8 cellular contexts compared by ENCODE assay signal in the genomic region with DNA sequence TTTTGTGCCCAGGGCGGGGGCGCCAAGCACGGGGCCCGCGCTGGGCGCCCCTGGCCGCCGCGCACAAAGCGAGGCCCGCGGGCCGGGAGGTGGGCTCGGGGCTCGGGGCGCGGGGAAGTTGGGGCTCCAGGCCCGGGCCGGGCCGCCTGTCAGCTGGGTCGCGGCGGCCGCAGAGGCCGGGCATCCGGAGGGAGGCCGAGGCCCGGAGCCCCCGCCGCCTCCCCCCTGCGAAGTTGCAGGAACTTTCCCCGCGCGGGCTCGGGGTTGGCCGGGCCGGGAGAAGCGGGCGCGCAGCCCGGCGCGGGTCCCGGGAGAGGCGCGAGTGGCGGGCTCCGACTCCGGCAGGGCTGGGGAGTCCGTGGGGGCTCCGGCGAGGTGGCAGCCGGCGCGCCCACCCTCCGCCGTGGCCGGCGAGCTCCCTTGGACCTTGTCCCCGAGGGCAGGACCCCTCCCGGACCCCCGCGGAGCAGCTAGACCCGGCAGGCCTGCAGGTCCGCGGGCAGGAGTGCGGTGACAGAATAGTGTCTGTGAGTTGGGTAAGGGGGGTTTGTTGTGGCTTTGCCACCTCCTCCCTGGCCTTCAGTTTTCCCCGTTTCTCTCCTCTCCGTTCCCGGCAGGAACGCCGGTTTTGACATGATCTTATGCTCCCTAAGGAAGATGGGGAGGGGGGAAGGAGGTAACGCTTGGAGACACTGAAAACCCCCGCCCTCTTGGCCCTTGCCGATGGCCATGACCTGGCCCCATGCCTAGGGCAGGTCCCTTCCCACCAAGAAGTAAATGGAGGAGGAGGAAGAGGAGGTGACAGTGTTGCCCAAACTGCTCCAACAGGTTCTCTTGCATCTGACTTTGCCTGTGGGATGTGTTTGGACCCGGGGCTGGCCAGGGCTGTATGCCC. TPM values are rescaled to one million over a fixed set of nuclear protein-coding genes. Genes with fewer than 3 reads are reported as not detected.
A peak's percentile ranks its signal among the peaks of the same experiment; 100 is the strongest.
DNase-seq lines count a peak whose midpoint lies in the region; ATAC-seq lines count a peak whose summit lies in the region.

No MANE protein-coding gene starts in this region.

- H3K4me1 Mint-ChIP-seq in IgD-negative memory B cell: peaks cover 10 to 30% (median 19%) of the 10 kb centered on the region in 3 donors
- peaks cover 16% of the 10 kb centered on the region for H3K4me1 Mint-ChIP-seq in activated naive CD8-positive, alpha-beta T cell treated with anti-CD3 and anti-CD28 coated beads, Interleukin-2, amount 10 ng/mL, durations not matched to agents 7 days and 5 days

- no peaks in the 10 kb centered on the region for H3K27me3 Mint-ChIP-seq in IgD-negative memory B cell
- no peaks in the 10 kb centered on the region for H3K27me3 Mint-ChIP-seq in activated naive CD8-positive, alpha-beta T cell treated with anti-CD3 and anti-CD28 coated beads, Interleukin-2, amount 10 ng/mL, durations not matched to agents 7 days and 5 days

- no peaks in the 10 kb centered on the region for H3K36me3 Mint-ChIP-seq in IgD-negative memory B cell
- peaks cover 5% of the 10 kb centered on the region for H3K36me3 Mint-ChIP-seq in activated naive CD8-positive, alpha-beta T cell treated with anti-CD3 and anti-CD28 coated beads, Interleukin-2, amount 10 ng/mL, durations not matched to agents 7 days and 5 days

- peak; percentile 10 for ATAC-seq in activated naive CD8-positive, alpha-beta T cell treated with anti-CD3 and anti-CD28 coated beads, Interleukin-2, amount 10 ng/mL, durations not matched to agents 7 days and 5 days (ENCODE audit: low read depth)
- ATAC-seq in left ventricle myocardium superior: peak; percentile 19
- peak; percentile 11 for ATAC-seq in sciatic nerve
- no peak for ATAC-seq in HG02571 (IDR thresholded peaks at IDR 0.05; ENCODE audit: unreplicated experiment)

- H3K27ac Mint-ChIP-seq in IgD-negative memory B cell: peak overlapping the region; percentile 56 to 92 (median 65)
- peak overlapping the region; percentile 82 for H3K27ac Mint-ChIP-seq in activated naive CD8-positive, alpha-beta T cell treated with anti-CD3 and anti-CD28 coated beads, Interleukin-2, amount 10 ng/mL, durations not matched to agents 7 days and 5 days

- no peaks in the 10 kb centered on the region for H3K9me3 Mint-ChIP-seq in IgD-negative memory B cell
- H3K9me3 Mint-ChIP-seq in activated naive CD8-positive, alpha-beta T cell treated with anti-CD3 and anti-CD28 coated beads, Interleukin-2, amount 10 ng/mL, durations not matched to agents 7 days and 5 days: no peaks in the 10 kb centered on the region

- peak in 4 of 6 experiments; percentile 20 to 47 (median 32) for DNase-seq in stimulated activated naive CD4-positive, alpha-beta T cell (lab: John Stamatoyannopoulos, UW)
- no peak for DNase-seq in stimulated activated naive CD4-positive, alpha-beta T cell treated with Interleukin-2 at 50 U/mL for 16 hours (lab: John Stamatoyannopoulos, UW)
- peak; percentile 68 for DNase-seq in activated naive CD8-positive, alpha-beta T cell treated with anti-CD3 and anti-CD28 coated beads, Interleukin-2, amount 10 ng/mL, durations not matched to agents 7 days and 5 days
- DNase-seq in left ventricle myocardium superior (peak; percentile 75), sciatic nerve (ENCODE audit: low spot score) (no peak), NCI-H1436 treated with DMSO at 0.1 percent for 48 hours (lab: John Stamatoyannopoulos, UW) (no peak)

- intact Hi-C loops in left ventricle myocardium superior (cut with micrococcal nuclease): no loop called here
- intact Hi-C loops in sciatic nerve (cut with DNase I): no loop called here

- POLR2A ChIA-PET in activated naive CD8-positive, alpha-beta T cell treated with anti-CD3 and anti-CD28 coated beads, Interleukin-2, amount 10 ng/mL, durations not matched to agents 7 days and 5 days (lab: Charles Lee): interaction anchor here (0.9 kb wide), 1 partner anchor 11 kb away, joined by 4 read pairs; no protein-coding TSS in a partner anchor

- H3K4me3 Mint-ChIP-seq in IgD-negative memory B cell: peak overlapping the region; percentile 80 to 96 (median 92)
- peak overlapping the region; percentile 85 for H3K4me3 Mint-ChIP-seq in activated naive CD8-positive, alpha-beta T cell treated with anti-CD3 and anti-CD28 coated beads, Interleukin-2, amount 10 ng/mL, durations not matched to agents 7 days and 5 days

RNA-seq across cellular contexts. Expression of gene PHF2, which starts 0.9 kb away (rescaled TPM):
- 1.6 TPM for polyA plus RNA-seq in IgD-negative memory B cell
- 10 to 100 TPM; 27.9 to 29.5 TPM for total RNA-seq in activated naive CD8-positive, alpha-beta T cell treated with anti-CD3 and anti-CD28 coated beads, Interleukin-2, amount 10 ng/mL, durations not matched to agents 7 days and 5 days
- total RNA-seq in left ventricle myocardium superior: 32.0 TPM
- total RNA-seq in sciatic nerve: 41.5 TPM

Comparison
In these comparisons a context has a peak if more than half of its experiments do, and no peak if none do; other contexts are left out.
1. DNase-seq: peak in stimulated activated naive CD4-positive, alpha-beta T cell (4 of 6), activated naive CD8-positive, alpha-beta T cell treated with anti-CD3 and anti-CD28 coated beads, Interleukin-2, amount 10 ng/mL, durations not matched to agents 7 days and 5 days (single experiment) and left ventricle myocardium superior (single experiment); none in stimulated activated naive CD4-positive, alpha-beta T cell treated with Interleukin-2 at 50 U/mL for 16 hours (single experiment), sciatic nerve (single experiment) and NCI-H1436 treated with DMSO at 0.1 percent for 48 hours (single experiment).